In the genomic region with DNA sequence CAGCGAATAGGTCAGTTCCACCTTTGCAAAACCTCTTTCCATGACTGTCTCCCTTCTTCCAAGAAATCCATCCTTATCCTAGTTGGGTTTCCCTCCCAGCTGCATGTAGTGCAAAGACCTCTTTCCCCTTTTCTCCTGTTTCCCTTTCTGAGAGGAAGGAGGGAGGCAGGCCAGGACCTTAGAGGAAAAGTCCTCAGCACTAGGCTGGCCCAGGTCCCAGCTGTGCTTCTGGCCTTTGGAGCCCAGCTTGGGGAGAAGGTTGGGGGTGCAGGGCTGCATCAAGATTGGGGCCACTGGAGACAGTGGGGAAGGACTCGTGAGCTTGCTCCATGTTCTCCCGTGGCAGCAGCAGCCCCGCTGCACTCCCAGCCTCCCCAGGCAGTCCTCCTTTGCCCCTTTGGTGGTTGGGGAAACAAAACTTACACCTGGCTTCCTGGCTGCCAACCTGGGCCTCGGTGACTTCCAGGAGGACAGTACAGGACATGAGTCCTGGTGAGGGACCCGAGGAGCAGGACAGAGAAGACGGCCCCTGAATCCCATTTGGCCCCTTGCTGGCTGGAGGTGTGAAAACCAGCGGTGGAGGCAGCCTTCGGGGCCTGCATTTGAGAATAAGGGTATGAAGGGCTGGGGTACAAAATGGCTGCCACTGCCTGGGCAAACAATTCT, we compare ENCODE assay signal across 1 cellular context.
TF ChIP-seq lines count a peak whose summit lies in the region.

No MANE protein-coding gene starts in this region.

TF ChIP-seq in H1, 55 proteins besides CTCF, POLR2A, EP300 and RAD21:
- TF ChIP-seq GABPA (IDR thresholded peaks at IDR 0.05; ENCODE audit: borderline replicate concordance, insufficient read depth, low read length) (no peak), EGR1 (IDR thresholded peaks at IDR 0.05; ENCODE audit: borderline replicate concordance, low read depth, low read length) (no peak), POU5F1 (IDR thresholded peaks at IDR 0.05; ENCODE audit: low read depth, low read length) (no peak), YY1 (IDR thresholded peaks at IDR 0.05; ENCODE audit: low read depth, low read length) (peak; percentile 77; the same call in 1 of the 2 replicates), TBP (IDR thresholded peaks at IDR 0.05; ENCODE audit: low read depth, low read length) (no peak), BRCA1 (IDR thresholded peaks at IDR 0.05; ENCODE audit: low read depth, low read length) (no peak), CBX8 (IDR thresholded peaks at IDR 0.05; ENCODE audit: borderline replicate concordance, low read depth, low read length) (no peak)
